8 cellular contexts compared by ENCODE assay signal in the genomic region with DNA sequence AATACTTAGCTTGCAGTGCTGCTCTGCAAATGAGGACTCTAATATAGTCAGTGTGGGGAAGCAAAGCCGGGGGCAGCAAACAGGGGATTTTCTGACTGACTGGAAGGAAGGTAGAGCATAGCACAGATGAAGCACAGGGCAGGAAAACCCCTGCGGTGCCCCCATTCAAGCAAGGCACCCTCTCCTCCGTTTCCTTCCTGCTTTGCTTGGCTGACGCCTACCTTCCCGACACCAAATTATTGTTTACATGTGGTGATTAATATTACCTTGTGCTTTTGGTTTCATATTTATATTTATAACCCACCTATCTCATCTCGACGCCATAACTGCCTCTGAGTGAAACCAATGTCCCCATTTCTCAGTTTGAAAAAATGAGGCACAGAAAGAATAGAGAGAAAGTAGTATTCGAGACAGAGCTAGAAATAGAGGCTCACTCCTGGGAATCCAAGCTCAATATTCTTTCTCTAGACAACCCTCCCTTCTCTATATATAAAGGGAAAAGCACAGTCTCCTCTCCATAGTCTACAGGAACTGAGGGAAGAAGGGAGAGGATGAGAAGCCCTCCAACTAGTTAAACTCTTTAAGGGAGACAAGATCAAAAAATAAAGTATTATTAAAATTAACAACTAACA. TPM values are rescaled to one million over a fixed set of nuclear protein-coding genes. Genes with fewer than 3 reads are reported as not detected.
A peak's percentile ranks its signal among the peaks of the same experiment; 100 is the strongest.
DNase-seq lines count a peak whose midpoint lies in the region; ATAC-seq, FAIRE-seq and TF ChIP-seq lines count a peak whose summit lies in the region.

No MANE protein-coding gene starts in this region.

- no peaks in the 10 kb centered on the region for H3K27me3 ChIP-seq in left lung

- H3K4me1 Mint-ChIP-seq in stimulated activated naive B cell treated with anti-CD40 and anti-IgM and Interleukin-4, amounts not matched to agents 10 μg/mL and 1 μg/mL and 100 μg/mL, for 72 hours = peaks cover 65 to 90% of the 10 kb centered on the region in 2 donors

- H3K4me1 ChIP-seq in left lung = peaks cover 3 to 27% of the 10 kb centered on the region in 2 donors

- no peak overlapping the region for H3K4me3 ChIP-seq in left lung

- no peaks in the 10 kb centered on the region for H3K9me3 ChIP-seq in left lung

- intact Hi-C loops in left lung (cut with DNase I) = no loop called here

- peak overlapping the region; percentile 94 for H3K27ac Mint-ChIP-seq in stimulated activated naive B cell treated with anti-CD40 and anti-IgM and Interleukin-4, amounts not matched to agents 10 μg/mL and 1 μg/mL and 100 μg/mL, for 72 hours

- peak; percentile 80 for ATAC-seq in GM18867 (IDR thresholded peaks at IDR 0.05; ENCODE audit: unreplicated experiment)
- ATAC-seq in HG02981 (IDR thresholded peaks at IDR 0.05; ENCODE audit: unreplicated experiment) = peak; percentile 68
- peak; percentile 3 for ATAC-seq in esophagus mucosa
- peak; percentile 95 to 96 for ATAC-seq in stimulated activated naive B cell treated with anti-CD40 and anti-IgM and Interleukin-4, amounts not matched to agents 10 μg/mL and 1 μg/mL and 100 μg/mL, for 72 hours (replicated peaks)
- no peak for ATAC-seq in left lung

- FAIRE-seq in HTR-8/SVneo (lab: Jason Lieb, UNC) = no peak

- TF ChIP-seq POLR2A in erythroblast (IDR thresholded peaks at IDR 0.05; ENCODE audit: low read length) = no peak

- no peaks in the 10 kb centered on the region for H3K27me3 Mint-ChIP-seq in stimulated activated naive B cell treated with anti-CD40 and anti-IgM and Interleukin-4, amounts not matched to agents 10 μg/mL and 1 μg/mL and 100 μg/mL, for 72 hours

- H3K9me3 Mint-ChIP-seq in stimulated activated naive B cell treated with anti-CD40 and anti-IgM and Interleukin-4, amounts not matched to agents 10 μg/mL and 1 μg/mL and 100 μg/mL, for 72 hours = no peaks in the 10 kb centered on the region

- peak overlapping the region; percentile 23 to 44 for H3K4me3 Mint-ChIP-seq in stimulated activated naive B cell treated with anti-CD40 and anti-IgM and Interleukin-4, amounts not matched to agents 10 μg/mL and 1 μg/mL and 100 μg/mL, for 72 hours

- peak; percentile 76 to 79 for DNase-seq in activated CD4-positive, alpha-beta T cell treated with anti-CD3 and anti-CD28 coated beads for 4 hours
- peak; percentile 82 for DNase-seq in stimulated activated naive B cell treated with anti-CD40 and anti-IgM and Interleukin-4, amounts not matched to agents 10 μg/mL and 1 μg/mL and 100 μg/mL, for 72 hours
- no peak for DNase-seq in HTR-8/SVneo (ENCODE audit: insufficient read length, low spot score)
- no peak for DNase-seq in erythroblast (lab: John Stamatoyannopoulos, UW)
- DNase-seq in left lung = no peak

- peaks cover 64 to 80% of the 10 kb centered on the region in 2 donors for H3K36me3 Mint-ChIP-seq in stimulated activated naive B cell treated with anti-CD40 and anti-IgM and Interleukin-4, amounts not matched to agents 10 μg/mL and 1 μg/mL and 100 μg/mL, for 72 hours

- H3K27ac ChIP-seq in left lung = peak overlapping the region in 1 of 2 donors; percentile 37

- TF ChIP-seq CTCF in left lung (IDR thresholded peaks at IDR 0.05) = no peak

- peaks cover 0 to 31% of the 10 kb centered on the region in 2 donors for H3K36me3 ChIP-seq in left lung

RNA-seq across cellular contexts. Expression of a gene that starts 41.3 kb away (rescaled TPM):
- 23.7 TPM for total RNA-seq in esophagus mucosa
- 10 to 100 TPM; 26.5 to 42.6 TPM for total RNA-seq in left lung

RNA-seq across cellular contexts. Expression of a gene that starts 41.6 kb away (rescaled TPM):
- total RNA-seq in esophagus mucosa = 27.5 TPM
- 10 to 100 TPM; 35.7 to 53.0 TPM for total RNA-seq in left lung

Comparison
In these comparisons a context has a peak if more than half of its experiments do, and no peak if none do; other contexts are left out.
1. DNase-seq: peak in activated CD4-positive, alpha-beta T cell treated with anti-CD3 and anti-CD28 coated beads for 4 hours (2 of 2) and stimulated activated naive B cell treated with anti-CD40 and anti-IgM and Interleukin-4, amounts not matched to agents 10 μg/mL and 1 μg/mL and 100 μg/mL, for 72 hours (single experiment); none in HTR-8/SVneo (single experiment), erythroblast (0 of 2) and left lung (0 of 2).